1 cellular context compared by ENCODE assay signal in genomic region chr4:109826719-109827118, GRCh38.
TF ChIP-seq lines count a peak whose summit lies in the region.

No MANE protein-coding gene starts in this region.

TF ChIP-seq in endothelial cell of umbilical vein, 7 proteins besides CTCF, POLR2A, EP300 and RAD21:
- TF ChIP-seq FOS (IDR thresholded peaks at IDR 0.05; ENCODE audit: borderline replicate concordance, insufficient read depth, low read length): no peak
- TF ChIP-seq POLR2AphosphoS5 (IDR thresholded peaks at IDR 0.05; ENCODE audit: insufficient read depth, low read depth, low read length): no peak
- TF ChIP-seq GATA2 (IDR thresholded peaks at IDR 0.05; ENCODE audit: insufficient read depth, insufficient read length, low read depth, low read length): no peak
